ENCODE assay signal across 8 cellular contexts in genomic region chr11:75241036-75241905, GRCh38. TPM values are rescaled to one million over a fixed set of nuclear protein-coding genes. Genes with fewer than 3 reads are reported as not detected.
DNase-seq lines count a peak whose midpoint lies in the region; ATAC-seq and TF ChIP-seq lines count a peak whose summit lies in the region.

No MANE protein-coding gene starts in this region.

- peaks cover 90% of the 10 kb centered on the region for H3K27me3 Mint-ChIP-seq in activated naive CD4-positive, alpha-beta T cell treated with anti-CD3 and anti-CD28 coated beads, Interleukin-2, amount 10 ng/mL, durations not matched to agents 7 days and 5 days
- H3K27me3 Mint-ChIP-seq in glutamatergic neuron (ENCODE audit: unreplicated experiment) = peaks cover 24% of the 10 kb centered on the region

- H3K9me3 ChIP-seq in ovary (no peaks in the 10 kb centered on the region), thoracic aorta (no peaks in the 10 kb centered on the region)

- no peaks in the 10 kb centered on the region for H3K27me3 ChIP-seq in ovary
- H3K27me3 ChIP-seq in thoracic aorta (replicated peaks; ENCODE audit: insufficient read depth) = peaks cover 8% of the 10 kb centered on the region

- TF ChIP-seq CTCF in glutamatergic neuron (IDR thresholded peaks at IDR 0.05; ENCODE audit: partially characterized antibody, unreplicated experiment) = peak; percentile 87
- TF ChIP-seq CTCF in ovary (IDR thresholded peaks at IDR 0.05) = peak; percentile 37 to 97 (median 93)
- TF ChIP-seq CTCF in thoracic aorta (IDR thresholded peaks at IDR 0.05) = peak; percentile 48

- H3K27ac Mint-ChIP-seq in activated naive CD4-positive, alpha-beta T cell treated with anti-CD3 and anti-CD28 coated beads, Interleukin-2, amount 10 ng/mL, durations not matched to agents 7 days and 5 days = no peak overlapping the region
- H3K27ac Mint-ChIP-seq in glutamatergic neuron (ENCODE audit: unreplicated experiment) = no peak overlapping the region

- H3K4me3 ChIP-seq in Jurkat, Clone E6-1 (ENCODE audit: low read length) = peak overlapping the region; percentile 35; the same call in 1 of the 2 replicates
- peak overlapping the region; percentile 40 for H3K4me3 ChIP-seq in ovary
- H3K4me3 ChIP-seq in thoracic aorta = peak overlapping the region; percentile 64

- intact Hi-C loops in ovary (cut with DNase I) = loop anchor here in 2 of 4 donors (5.0 to 10.0 kb wide), 3 partner anchors 99 to 309 kb away; no protein-coding TSS in a partner anchor

- peaks cover 13% of the 10 kb centered on the region for H3K4me1 Mint-ChIP-seq in activated naive CD4-positive, alpha-beta T cell treated with anti-CD3 and anti-CD28 coated beads, Interleukin-2, amount 10 ng/mL, durations not matched to agents 7 days and 5 days
- H3K4me1 Mint-ChIP-seq in glutamatergic neuron (ENCODE audit: low read depth, unreplicated experiment) = peaks cover 18% of the 10 kb centered on the region

- CTCF ChIA-PET in activated naive CD4-positive, alpha-beta T cell treated with anti-CD3 and anti-CD28 coated beads, Interleukin-2, amount 10 ng/mL, durations not matched to agents 7 days and 5 days (lab: Charles Lee) = interaction anchor here (0.8 to 8.0 kb wide), 24 partner anchors 11 to 312 kb away, joined by 3 to 149 read pairs (median 4); partner anchors contain the start of gene SLCO2B1

- H3K36me3 Mint-ChIP-seq in activated naive CD4-positive, alpha-beta T cell treated with anti-CD3 and anti-CD28 coated beads, Interleukin-2, amount 10 ng/mL, durations not matched to agents 7 days and 5 days = no peaks in the 10 kb centered on the region
- H3K36me3 Mint-ChIP-seq in glutamatergic neuron (ENCODE audit: unreplicated experiment) = no peaks in the 10 kb centered on the region

- peaks cover 4% of the 10 kb centered on the region for H3K4me1 ChIP-seq in ovary (ENCODE audit: insufficient read depth)
- peaks cover 7 to 21% of the 10 kb centered on the region in 2 donors for H3K4me1 ChIP-seq in thoracic aorta (ENCODE audit: control insufficient read depth in 1 of 2, low read depth in 2 of 2)

- no peak for TF ChIP-seq EP300 in ovary (IDR thresholded peaks at IDR 0.05)

- 0 to 2% (median 1%) methylated on average over 51 to 140 of the region's 140 CpGs for WGBS in ovary, 3 donors

- TF ChIP-seq POLR2A in ovary (IDR thresholded peaks at IDR 0.05) = peak; percentile 10

- H3K4me3 Mint-ChIP-seq in activated naive CD4-positive, alpha-beta T cell treated with anti-CD3 and anti-CD28 coated beads, Interleukin-2, amount 10 ng/mL, durations not matched to agents 7 days and 5 days = peak overlapping the region; percentile 62
- peak overlapping the region; percentile 72 for H3K4me3 Mint-ChIP-seq in glutamatergic neuron (ENCODE audit: unreplicated experiment)

- H3K27ac ChIP-seq in ovary = no peak overlapping the region
- no peak overlapping the region for H3K27ac ChIP-seq in thoracic aorta

- DNase-seq in DMS153 (lab: John Stamatoyannopoulos, UW) (peak; percentile 21), SHP77 treated with DMSO at 0.1 percent for 48 hours (lab: John Stamatoyannopoulos, UW) (peak; percentile 55), glutamatergic neuron (peak; percentile 94), ovary (peak; percentile 68 to 93 (median 76)), thoracic aorta (ENCODE audit: low spot score) (no peak)
- peak; percentile 47 for DNase-seq in Jurkat, Clone E6-1 (ENCODE audit: low read depth, low spot score)
- peak; percentile 87 for DNase-seq in activated naive CD4-positive, alpha-beta T cell treated with anti-CD3 and anti-CD28 coated beads, Interleukin-2, amount 10 ng/mL, durations not matched to agents 7 days and 5 days

- H3K9me3 Mint-ChIP-seq in activated naive CD4-positive, alpha-beta T cell treated with anti-CD3 and anti-CD28 coated beads, Interleukin-2, amount 10 ng/mL, durations not matched to agents 7 days and 5 days = no peaks in the 10 kb centered on the region
- peaks cover 8% of the 10 kb centered on the region for H3K9me3 Mint-ChIP-seq in glutamatergic neuron (ENCODE audit: unreplicated experiment)

- ATAC-seq in GM21576 (IDR thresholded peaks at IDR 0.05; ENCODE audit: unreplicated experiment) (peak; percentile 80), thoracic aorta (ENCODE audit: insufficient number of reproducible peaks, low FRiP score, low read depth) (peak; percentile 72)

- no peaks in the 10 kb centered on the region for H3K36me3 ChIP-seq in ovary
- H3K36me3 ChIP-seq in thoracic aorta = no peaks in the 10 kb centered on the region

RNA-seq across cellular contexts. Expression of gene TPBGL, which starts 0.7 kb away (rescaled TPM):
- polyA plus RNA-seq in Jurkat, Clone E6-1 (2012; ENCODE audit: insufficient read depth, insufficient read length) = not detected
- 2.3 TPM for total RNA-seq in glutamatergic neuron (ENCODE audit: unreplicated experiment)
- under 1 TPM in 5 of 7 donors, not detected in 2; 0.13 to 0.47 (median 0.32) TPM for total RNA-seq in ovary
- under 1 TPM; 0.19 to 0.27 TPM for polyA plus RNA-seq in ovary
- total RNA-seq in thoracic aorta = under 1 TPM in 1 of 2 donors, not detected in 1; 0.21 TPM
